ENCODE assay signal across 8 cellular contexts in genomic region chr4:1604706-1605205, GRCh38.
DNase-seq lines count a peak whose midpoint lies in the region; ATAC-seq and TF ChIP-seq lines count a peak whose summit lies in the region.

No MANE protein-coding gene starts in this region.

- ATAC-seq in left lobe of liver = peak; percentile 45
- no peak for ATAC-seq in GM19455 (IDR thresholded peaks at IDR 0.05; ENCODE audit: unreplicated experiment)
- no peak for ATAC-seq in GM19463 (IDR thresholded peaks at IDR 0.05; ENCODE audit: unreplicated experiment)

- H3K4me3 Mint-ChIP-seq in activated T-helper 2 cell treated with anti-CD3 and anti-CD28 coated beads, Interferon-gamma antibody, Interleukin-2, Interleukin-4, amounts not matched to agents 10 μg/mL and 5 μg/mL and 100 μg/mL, durations not matched to agents 14 hours and 24 hours and 36 hours (ENCODE audit: low read depth) = no peak overlapping the region

- in situ Hi-C loops in brain microvascular endothelial cell (cut with HindIII; ENCODE audit: low pct_ligation_motif_present, low sequenced_read_pairs) = no loop called here

- no peaks in the 10 kb centered on the region for H3K36me3 Mint-ChIP-seq in activated T-helper 2 cell treated with anti-CD3 and anti-CD28 coated beads, Interferon-gamma antibody, Interleukin-2, Interleukin-4, amounts not matched to agents 10 μg/mL and 5 μg/mL and 100 μg/mL, durations not matched to agents 14 hours and 24 hours and 36 hours (ENCODE audit: low read depth)

- no peaks in the 10 kb centered on the region for H3K9me3 Mint-ChIP-seq in activated T-helper 2 cell treated with anti-CD3 and anti-CD28 coated beads, Interferon-gamma antibody, Interleukin-2, Interleukin-4, amounts not matched to agents 10 μg/mL and 5 μg/mL and 100 μg/mL, durations not matched to agents 14 hours and 24 hours and 36 hours

- no peak for TF ChIP-seq CTCF in brain microvascular endothelial cell (IDR thresholded peaks at IDR 0.05; ENCODE audit: low read depth, low read length, missing control alignments)

- intact Hi-C loops in activated T-helper 2 cell treated with anti-CD3 and anti-CD28 coated beads, Interferon-gamma antibody, Interleukin-2, Interleukin-4, amounts not matched to agents 10 μg/mL and 5 μg/mL and 100 μg/mL, durations not matched to agents 14 hours and 24 hours and 36 hours (cut with micrococcal nuclease) = no loop called here

- TF ChIP-seq RAD21 in Ishikawa (IDR thresholded peaks at IDR 0.05; ENCODE audit: low read depth) = peak; percentile 65

- peak; percentile 20 for DNase-seq in CD1c-positive myeloid dendritic cell (ENCODE audit: extremely low spot score)
- peak; percentile 54 for DNase-seq in activated CD4-positive, alpha-beta T cell treated with anti-CD3 and anti-CD28 coated beads, Interleukin-2, amount 50 U/mL, for 1 hour
- DNase-seq in left lobe of liver (ENCODE audit: low spot score) = no peak
- DNase-seq in activated T-helper 2 cell treated with anti-CD3 and anti-CD28 coated beads, Interferon-gamma antibody, Interleukin-2, Interleukin-4, amounts not matched to agents 10 μg/mL and 5 μg/mL and 100 μg/mL, durations not matched to agents 14 hours and 24 hours and 36 hours (ENCODE audit: low spot score) = no peak
- no peak for DNase-seq in brain microvascular endothelial cell

- no peaks in the 10 kb centered on the region for H3K4me1 Mint-ChIP-seq in activated T-helper 2 cell treated with anti-CD3 and anti-CD28 coated beads, Interferon-gamma antibody, Interleukin-2, Interleukin-4, amounts not matched to agents 10 μg/mL and 5 μg/mL and 100 μg/mL, durations not matched to agents 14 hours and 24 hours and 36 hours (ENCODE audit: low read depth)

- H3K4me3 ChIP-seq in brain microvascular endothelial cell (ENCODE audit: low read depth, low read length) = no peak overlapping the region

- H3K27ac Mint-ChIP-seq in activated T-helper 2 cell treated with anti-CD3 and anti-CD28 coated beads, Interferon-gamma antibody, Interleukin-2, Interleukin-4, amounts not matched to agents 10 μg/mL and 5 μg/mL and 100 μg/mL, durations not matched to agents 14 hours and 24 hours and 36 hours = no peak overlapping the region

- no peaks in the 10 kb centered on the region for H3K27me3 Mint-ChIP-seq in activated T-helper 2 cell treated with anti-CD3 and anti-CD28 coated beads, Interferon-gamma antibody, Interleukin-2, Interleukin-4, amounts not matched to agents 10 μg/mL and 5 μg/mL and 100 μg/mL, durations not matched to agents 14 hours and 24 hours and 36 hours (ENCODE audit: low read depth)

- H3K36me3 ChIP-seq in brain microvascular endothelial cell (replicated peaks) = no peaks in the 10 kb centered on the region

- TF ChIP-seq EP300 in Ishikawa (IDR thresholded peaks at IDR 0.05; ENCODE audit: borderline replicate concordance) = no peak

- no peak overlapping the region for H3K27ac ChIP-seq in brain microvascular endothelial cell

- H3K27me3 ChIP-seq in brain microvascular endothelial cell (replicated peaks) = peaks cover 10% of the 10 kb centered on the region

TF ChIP-seq in Ishikawa, 13 proteins besides CTCF, POLR2A, EP300 and RAD21:
- no peak for TF ChIP-seq FOXM1 (IDR thresholded peaks at IDR 0.05; ENCODE audit: borderline replicate concordance, low read depth)
- no peak for TF ChIP-seq MAX (IDR thresholded peaks at IDR 0.05)
- no peak for TF ChIP-seq TEAD4 (IDR thresholded peaks at IDR 0.05)

Comparison
In these comparisons a context has a peak if more than half of its experiments do, and no peak if none do; other contexts are left out.
1. DNase-seq: peak in CD1c-positive myeloid dendritic cell (single experiment) and activated CD4-positive, alpha-beta T cell treated with anti-CD3 and anti-CD28 coated beads, Interleukin-2, amount 50 U/mL, for 1 hour (single experiment); none in left lobe of liver (single experiment), activated T-helper 2 cell treated with anti-CD3 and anti-CD28 coated beads, Interferon-gamma antibody, Interleukin-2, Interleukin-4, amounts not matched to agents 10 μg/mL and 5 μg/mL and 100 μg/mL, durations not matched to agents 14 hours and 24 hours and 36 hours (single experiment) and brain microvascular endothelial cell (single experiment).